ENCODE assay signal across 8 cellular contexts in genomic region chr17:80254396-80255241, GRCh38. TPM values are rescaled to one million over a fixed set of nuclear protein-coding genes. Genes with fewer than 3 reads are reported as not detected.
DNase-seq lines count a peak whose midpoint lies in the region; ATAC-seq and TF ChIP-seq lines count a peak whose summit lies in the region.

No MANE protein-coding gene starts in this region.

- peak overlapping the region; percentile 24; the same call in 1 of the 2 replicates for H3K27ac ChIP-seq in SJCRH30
- H3K27ac ChIP-seq in stomach: peak overlapping the region; percentile 48 to 89 (median 76)

- H3K9me3 ChIP-seq in SJCRH30 (replicated peaks) (no peaks in the 10 kb centered on the region), stomach (no peaks in the 10 kb centered on the region)

- ATAC-seq in HG03460 (IDR thresholded peaks at IDR 0.05; ENCODE audit: unreplicated experiment): peak; percentile 54

- no peak overlapping the region for H3K4me3 ChIP-seq in SJCRH30
- H3K4me3 ChIP-seq in stomach: no peak overlapping the region

- no peaks in the 10 kb centered on the region for H3K27me3 ChIP-seq in SJCRH30
- H3K27me3 ChIP-seq in stomach: no peaks in the 10 kb centered on the region

- peak; percentile 26 for DNase-seq in NCI-H345 (lab: John Stamatoyannopoulos, UW)
- no peak for DNase-seq in NCI-H345 treated with DMSO at 0.1 percent for 48 hours (lab: John Stamatoyannopoulos, UW; ENCODE audit: unreplicated experiment)
- peak; percentile 60 to 66 for DNase-seq in SJCRH30
- DNase-seq in amniotic epithelial cell (ENCODE audit: low read depth): peak; percentile 94
- peak; percentile 92 for DNase-seq in left kidney (ENCODE audit: low read depth, low spot score)
- DNase-seq in stomach: peak; percentile 58
- DNase-seq in posterior vena cava (ENCODE audit: low spot score): no peak

- H3K4me1 ChIP-seq in SJCRH30 (peaks cover 12% of the 10 kb centered on the region), stomach (peaks cover 14 to 40% (median 15%) of the 10 kb centered on the region in 4 donors)

- TF ChIP-seq EP300 in stomach (IDR thresholded peaks at IDR 0.05): peak; percentile 70

- TF ChIP-seq POLR2A in stomach (IDR thresholded peaks at IDR 0.05): no peak

- no peak for TF ChIP-seq CTCF in stomach (IDR thresholded peaks at IDR 0.05)

- intact Hi-C loops in stomach (cut with DNase I; ENCODE audit: low total_unique reads) (no loop called here), posterior vena cava (cut with DNase I) (no loop called here)

- 43 to 53% (median 46%) methylated on average over 13 of the region's 13 CpGs for WGBS in stomach, 5 donors

- H3K36me3 ChIP-seq in SJCRH30 (no peaks in the 10 kb centered on the region), stomach (peaks cover 0 to 41% (median 23%) of the 10 kb centered on the region in 4 donors)

RNA-seq across cellular contexts. Expression of gene RNF213, which starts 6.0 kb away (rescaled TPM):
- total RNA-seq in SJCRH30 (2014; rRNA removed; shearing (Covaris generic)): 12.2 and 13.0 TPM in 2 replicates
- total RNA-seq in stomach (100 to 1,000 TPM in 4 of 5 donors, 10 to 100 TPM in 1; 84.8 to 358 (median 208) TPM), posterior vena cava (10 to 100 TPM; 98.8 to 99.3 TPM)
- 10 to 100 TPM; 12.3 to 29.6 (median 12.4) TPM for polyA plus RNA-seq in stomach

RNA-seq across cellular contexts. Expression of gene SLC26A11, which starts 34.4 kb away (rescaled TPM):
- 8.6 and 14.7 TPM in 2 replicates for total RNA-seq in SJCRH30 (2014; rRNA removed; shearing (Covaris generic))
- total RNA-seq in stomach (10 to 100 TPM in 3 of 5 donors, 1 to 10 TPM in 2; 2.3 to 93.3 (median 10.1) TPM), posterior vena cava (10 to 100 TPM; 10.0 to 11.9 TPM)
- polyA plus RNA-seq in stomach: 1 to 10 TPM; 2.6 to 8.7 (median 3.0) TPM

RNA-seq across cellular contexts. Expression of gene SGSH, which starts 34.5 kb away (rescaled TPM):
- 18.3 and 19.3 TPM in 2 replicates for total RNA-seq in SJCRH30 (2014; rRNA removed; shearing (Covaris generic))
- total RNA-seq in stomach: 100 to 1,000 TPM in 2 of 5 donors, 10 to 100 TPM in 3; 15.8 to 307 (median 54.2) TPM
- 10 to 100 TPM; 15.7 to 30.1 (median 25.2) TPM for polyA plus RNA-seq in stomach
- 10 to 100 TPM; 34.0 to 38.8 TPM for total RNA-seq in posterior vena cava

Comparison
In these comparisons a context has a peak if more than half of its experiments do, and no peak if none do; other contexts are left out.
1. DNase-seq: peak in NCI-H345 (single experiment), SJCRH30 (2 of 2), amniotic epithelial cell (single experiment), left kidney (single experiment) and stomach (single experiment); none in NCI-H345 treated with DMSO at 0.1 percent for 48 hours (single experiment) and posterior vena cava (single experiment).